Comparison of ENCODE assay signal across 11 cellular contexts in genomic region chr11:60909647-60910280, GRCh38. TPM values are rescaled to one million over a fixed set of nuclear protein-coding genes. Genes with fewer than 3 reads are reported as not detected.
A peak's percentile ranks its signal among the peaks of the same experiment; 100 is the strongest.
DNase-seq lines count a peak whose midpoint lies in the region; ATAC-seq and TF ChIP-seq lines count a peak whose summit lies in the region.
"Not testable (repeated sequence)": the region's sequence is repeated elsewhere in the genome, so short reads cannot be mapped to it uniquely, and the experiment has no call there.
"Had no signal": no experiment of that assay in that cellular context is flagged by ENCODE, and none has a peak within 500 bp of the region (broad histone marks: within the 10 kb centered on the region; RNA-seq: fewer than 3 reads in every experiment).

No MANE protein-coding gene starts in this region.

- peaks cover 55 to 78% (median 60%) of the 10 kb centered on the region in 10 experiments for H3K4me1 ChIP-seq in BLaER1 treated with 17β-estradiol and CSF1 and Interleukin-3, amounts not matched to agents 10 nM and 100 nM
- H3K4me1 ChIP-seq in spleen (peaks cover 36 to 84% (median 58%) of the 10 kb centered on the region in 6 donors), stomach (peaks cover 20 to 40% (median 38%) of the 10 kb centered on the region in 4 donors)

- H3K9ac ChIP-seq in BLaER1 treated with 17β-estradiol and CSF1 and Interleukin-3, amounts not matched to agents 10 nM and 100 nM, result peak overlapping the region; percentile 12 to 70 (median 56); a peak in 17 of 22 replicates

- TF ChIP-seq POLR2A in spleen (IDR thresholded peaks at IDR 0.05); stomach (IDR thresholded peaks at IDR 0.05): not testable (repeated sequence)

- not testable (repeated sequence) for H3K9me3 Mint-ChIP-seq in activated B cell treated with CpG ODN at 0.5 μM for 24 hours; activated naive CD8-positive, alpha-beta T cell treated with anti-CD3 and anti-CD28 coated beads, Interleukin-2, amount 50 U/mL, for 24 hours; memory B cell

- H3K9me3 ChIP-seq in BLaER1 treated with 17β-estradiol and CSF1 and Interleukin-3, amounts not matched to agents 10 nM and 100 nM (replicated peaks in 1 of 11), result peaks cover 8 to 15% (median 13%) of the 10 kb centered on the region in 11 experiments; a peak in 20 of 22 replicates
- H3K9me3 ChIP-seq in spleen, stomach: not testable (repeated sequence)

- POLR2A ChIA-PET in activated B cell treated with CpG ODN at 0.5 μM for 24 hours (lab: Charles Lee), result interaction anchor here (1.0 to 1.6 kb wide), 4 partner anchors 22 to 146 kb away, joined by 3 to 5 read pairs (median 4); partner anchors contain the start of gene SLC15A3

- H3K27ac Mint-ChIP-seq in activated B cell treated with CpG ODN at 0.5 μM for 24 hours (peak overlapping the region; percentile 95), memory B cell (peak overlapping the region; percentile 96)
- peak overlapping the region; percentile 77 for H3K27ac Mint-ChIP-seq in activated naive CD8-positive, alpha-beta T cell treated with anti-CD3 and anti-CD28 coated beads, Interleukin-2, amount 50 U/mL, for 24 hours

- peak; percentile 0 for ATAC-seq in activated B cell treated with CpG ODN at 0.5 μM for 24 hours (ENCODE audit: low read depth)
- not testable (repeated sequence) for ATAC-seq in activated naive CD8-positive, alpha-beta T cell treated with anti-CD3 and anti-CD28 coated beads, Interleukin-2, amount 50 U/mL, for 24 hours; memory B cell (ENCODE audit: low read depth)

- not testable (repeated sequence) for TF ChIP-seq EP300 in stomach (IDR thresholded peaks at IDR 0.05)

- H3K36me3 ChIP-seq in BLaER1 treated with 17β-estradiol and CSF1 and Interleukin-3, amounts not matched to agents 10 nM and 100 nM; spleen; stomach: not testable (repeated sequence)

- intact Hi-C loops in activated B cell treated with CpG ODN at 0.5 μM for 24 hours (cut with micrococcal nuclease), result loop anchor here (2.0 to 5.0 kb wide), 3 partner anchors 453 to 1643 kb away; partner anchors contain the start of genes CPSF7 and TMEM138
- intact Hi-C loops in spleen (cut with DNase I; ENCODE audit: low total_unique reads); stomach (cut with DNase I; ENCODE audit: low total_unique reads): not testable (repeated sequence)

- peaks cover 86% of the 10 kb centered on the region for H3K4me1 Mint-ChIP-seq in activated B cell treated with CpG ODN at 0.5 μM for 24 hours
- H3K4me1 Mint-ChIP-seq in activated naive CD8-positive, alpha-beta T cell treated with anti-CD3 and anti-CD28 coated beads, Interleukin-2, amount 50 U/mL, for 24 hours, result peaks cover 65% of the 10 kb centered on the region
- peaks cover 54% of the 10 kb centered on the region for H3K4me1 Mint-ChIP-seq in memory B cell

- H3K4me3 Mint-ChIP-seq in activated B cell treated with CpG ODN at 0.5 μM for 24 hours, result peak overlapping the region; percentile 66
- H3K4me3 Mint-ChIP-seq in activated naive CD8-positive, alpha-beta T cell treated with anti-CD3 and anti-CD28 coated beads, Interleukin-2, amount 50 U/mL, for 24 hours; memory B cell: not testable (repeated sequence)

- H4K20me1 ChIP-seq in BLaER1 treated with 17β-estradiol and CSF1 and Interleukin-3, amounts not matched to agents 10 nM and 100 nM, result peaks cover 0 to 17% (median 12%) of the 10 kb centered on the region in 11 experiments; a peak in 18 of 22 replicates

- peak overlapping the region; percentile 54 to 94 (median 84); a peak in 21 of 22 replicates for H3K27ac ChIP-seq in BLaER1 treated with 17β-estradiol and CSF1 and Interleukin-3, amounts not matched to agents 10 nM and 100 nM
- H3K27ac ChIP-seq in spleen, result peak overlapping the region; percentile 50 to 97 (median 96)
- not testable (repeated sequence) for H3K27ac ChIP-seq in stomach

- 74 to 84% (median 79%) methylated on average over 3 of the region's 3 CpGs for WGBS in spleen, 5 donors
- WGBS in stomach, 5 donors, result 62 to 70% (median 66%) methylated on average over 3 of the region's 3 CpGs

- CTCF ChIA-PET in activated B cell treated with CpG ODN at 0.5 μM for 24 hours (lab: Charles Lee), result not testable (repeated sequence)

- H3K4me2 ChIP-seq in BLaER1 treated with 17β-estradiol and CSF1 and Interleukin-3, amounts not matched to agents 10 nM and 100 nM, result peak overlapping the region; percentile 87 to 98 (median 97)

- not testable (repeated sequence) for H3K27me3 ChIP-seq in BLaER1 treated with 17β-estradiol and CSF1 and Interleukin-3, amounts not matched to agents 10 nM and 100 nM; spleen (replicated peaks in 1 of 7); stomach

- DNase-seq in MV-4-11 (lab: John Stamatoyannopoulos, UW) (peak; percentile 50), stomach (peak; percentile 5)
- not testable (repeated sequence) for DNase-seq in activated B cell treated with CpG ODN at 0.5 μM for 24 hours; activated naive CD8-positive, alpha-beta T cell treated with anti-CD3 and anti-CD28 coated beads, Interleukin-2, amount 50 U/mL, for 24 hours; memory B cell (ENCODE audit: low spot score in 2 of 2); spleen

- not testable (repeated sequence) for H3K27me3 Mint-ChIP-seq in activated B cell treated with CpG ODN at 0.5 μM for 24 hours; activated naive CD8-positive, alpha-beta T cell treated with anti-CD3 and anti-CD28 coated beads, Interleukin-2, amount 50 U/mL, for 24 hours; memory B cell

- not testable (repeated sequence) for TF ChIP-seq CTCF in activated B cell treated with CpG ODN at 0.5 μM for 24 hours (IDR thresholded peaks at IDR 0.05); spleen (IDR thresholded peaks at IDR 0.05 in 8 of 11, conservative IDR thresholded peaks at IDR 0.05 in 3 of 11); stomach (IDR thresholded peaks at IDR 0.05)

- peaks cover 16% of the 10 kb centered on the region for H3K36me3 Mint-ChIP-seq in activated B cell treated with CpG ODN at 0.5 μM for 24 hours (ENCODE audit: low read depth)
- H3K36me3 Mint-ChIP-seq in activated naive CD8-positive, alpha-beta T cell treated with anti-CD3 and anti-CD28 coated beads, Interleukin-2, amount 50 U/mL, for 24 hours (ENCODE audit: low read depth), result peaks cover 12% of the 10 kb centered on the region
- H3K36me3 Mint-ChIP-seq in memory B cell, result not testable (repeated sequence)

- H3K4me3 ChIP-seq in BLaER1 treated with 17β-estradiol and CSF1 and Interleukin-3, amounts not matched to agents 10 nM and 100 nM, result peak overlapping the region in 2 of 10 experiments; percentile 7 to 46; a peak in 3 of 20 replicates
- H3K4me3 ChIP-seq in GM08714 (ENCODE audit: low read length), result peak overlapping the region; percentile 25; the same call in 1 of the 2 replicates
- H3K4me3 ChIP-seq in spleen, stomach: not testable (repeated sequence)

RNA-seq across cellular contexts. Expression of gene PRPF19, which starts 3.4 kb away (rescaled TPM):
- total RNA-seq in activated B cell treated with CpG ODN at 0.5 μM for 24 hours, result 143 and 164 TPM in 2 replicates
- total RNA-seq in spleen, result 10 to 100 TPM; 58.7 to 81.1 (median 73.4) TPM
- polyA plus RNA-seq in spleen, result 10 to 100 TPM; 65.2 to 76.7 (median 66.4) TPM
- 10 to 100 TPM in 4 of 5 donors, 1 to 10 TPM in 1; 3.5 to 71.9 (median 41.9) TPM for total RNA-seq in stomach
- polyA plus RNA-seq in stomach, result 10 to 100 TPM; 54.7 to 86.1 (median 67.2) TPM

RNA-seq across cellular contexts. Expression of gene TMEM109, which starts 4.2 kb away (rescaled TPM):
- total RNA-seq in activated B cell treated with CpG ODN at 0.5 μM for 24 hours (117 and 121 TPM in 2 replicates), spleen (100 to 1,000 TPM in 6 of 7 donors, 10 to 100 TPM in 1; 82.1 to 125 (median 109) TPM), stomach (10 to 100 TPM; 27.4 to 97.0 (median 80.8) TPM)
- polyA plus RNA-seq in spleen (10 to 100 TPM; 53.6 to 84.7 (median 84.5) TPM), stomach (100 to 1,000 TPM in 1 of 3 donors, 10 to 100 TPM in 2; 31.2 to 122 (median 50.1) TPM)

RNA-seq across cellular contexts. Expression of gene TMEM132A, which starts 14.5 kb away (rescaled TPM):
- total RNA-seq in activated B cell treated with CpG ODN at 0.5 μM for 24 hours, result 8.2 and 8.7 TPM in 2 replicates
- total RNA-seq in spleen, result 10 to 100 TPM in 4 of 7 donors, 1 to 10 TPM in 3; 5.6 to 15.6 (median 13.0) TPM
- polyA plus RNA-seq in spleen, result 10 to 100 TPM in 1 of 3 donors, 1 to 10 TPM in 2; 5.7 to 11.4 (median 7.1) TPM
- 100 to 1,000 TPM in 1 of 5 donors, 10 to 100 TPM in 3, 1 to 10 TPM in 1; 8.4 to 142 (median 29.2) TPM for total RNA-seq in stomach
- polyA plus RNA-seq in stomach, result 10 to 100 TPM in 2 of 3 donors, 1 to 10 TPM in 1; 8.4 to 62.9 (median 25.2) TPM

RNA-seq across cellular contexts. Expression of gene SLC15A3, which starts 42.2 kb away (rescaled TPM):
- 76.4 and 77.8 TPM in 2 replicates for total RNA-seq in activated B cell treated with CpG ODN at 0.5 μM for 24 hours
- total RNA-seq in spleen, result 100 to 1,000 TPM in 4 of 7 donors, 10 to 100 TPM in 3; 62.9 to 133 (median 114) TPM
- 100 to 1,000 TPM in 2 of 3 donors, 10 to 100 TPM in 1; 83.8 to 139 (median 115) TPM for polyA plus RNA-seq in spleen
- 10 to 100 TPM in 3 of 5 donors, 1 to 10 TPM in 2; 7.9 to 29.5 (median 13.4) TPM for total RNA-seq in stomach
- polyA plus RNA-seq in stomach, result 10 to 100 TPM; 25.8 to 33.6 (median 32.2) TPM
- total RNA-seq: G401 had no signal

RNA-seq across cellular contexts. Expression of gene ZP1, which starts 42.4 kb away (rescaled TPM):
- not detected in 2 replicates for total RNA-seq in activated B cell treated with CpG ODN at 0.5 μM for 24 hours
- total RNA-seq in spleen, result not detected
- under 1 TPM in 2 of 3 donors, not detected in 1; 0.05 to 0.07 TPM for polyA plus RNA-seq in spleen
- total RNA-seq in stomach, result under 1 TPM in 1 of 5 donors, not detected in 4; 0.72 TPM
- 1 to 10 TPM in 2 of 3 donors, under 1 TPM in 1; 0.43 to 8.6 (median 4.1) TPM for polyA plus RNA-seq in stomach
- total RNA-seq: Calu3, G401, H9 had no signal
